Comparison of ENCODE assay signal across 11 cellular contexts in genomic region chr6:36241728-36242127, GRCh38. TPM values are rescaled to one million over a fixed set of nuclear protein-coding genes. Genes with fewer than 3 reads are reported as not detected.
A peak's percentile ranks its signal among the peaks of the same experiment; 100 is the strongest.
DNase-seq lines count a peak whose midpoint lies in the region; ATAC-seq and TF ChIP-seq lines count a peak whose summit lies in the region.
"Had no signal": no experiment of that assay in that cellular context is flagged by ENCODE, and none has a peak within 500 bp of the region (broad histone marks: within the 10 kb centered on the region; RNA-seq: fewer than 3 reads in every experiment).

No MANE protein-coding gene starts in this region.

- TF ChIP-seq CTCF in nephron (IDR thresholded peaks at IDR 0.05; ENCODE audit: unreplicated experiment in 3 of 3) (no peak), colonic mucosa (IDR thresholded peaks at IDR 0.05) (no peak)

- no peak overlapping the region for H3K27ac ChIP-seq in colonic mucosa
- H3K27ac ChIP-seq: heart right ventricle had no signal

- H3K4me1 Mint-ChIP-seq in T-helper 17 cell (peaks cover 14% of the 10 kb centered on the region), nephron (peaks cover 33% of the 10 kb centered on the region)

- ATAC-seq in GM19023 (IDR thresholded peaks at IDR 0.05; ENCODE audit: unreplicated experiment) (peak; percentile 64), HG02981 (IDR thresholded peaks at IDR 0.05; ENCODE audit: unreplicated experiment) (peak; percentile 56), T-helper 17 cell (peak; percentile 21), GM21825 (IDR thresholded peaks at IDR 0.05; ENCODE audit: unreplicated experiment) (no peak)
- ATAC-seq: heart right ventricle had no signal

- H3K36me3 Mint-ChIP-seq in T-helper 17 cell (ENCODE audit: low read depth): peaks cover 7% of the 10 kb centered on the region
- no peaks in the 10 kb centered on the region for H3K36me3 Mint-ChIP-seq in nephron (ENCODE audit: low read depth)

- no peak overlapping the region for H3K9ac ChIP-seq in colonic mucosa (ENCODE audit: low read depth in 2 of 2, low read length in 2 of 2)

- H3K4me1 ChIP-seq in colonic mucosa: peaks cover 4% of the 10 kb centered on the region

- H3K27ac Mint-ChIP-seq in T-helper 17 cell (no peak overlapping the region), nephron (peak overlapping the region; percentile 80 to 93 (median 92))

- intact Hi-C loops in colonic mucosa (cut with DNase I): no loop called here

- H3K4me3 Mint-ChIP-seq in T-helper 17 cell: no peak overlapping the region
- H3K4me3 Mint-ChIP-seq in nephron: peak overlapping the region in 1 of 3 experiments; percentile 35

- H3K36me3 ChIP-seq in colonic mucosa: no peaks in the 10 kb centered on the region
- H3K36me3 ChIP-seq: heart right ventricle had no signal

- H3K9me3 Mint-ChIP-seq in nephron: no peaks in the 10 kb centered on the region

- H3K9me3 ChIP-seq in T-helper 17 cell (ENCODE audit: control insufficient read depth, low read length, poor library complexity, severe bottlenecking): no peaks in the 10 kb centered on the region
- H3K9me3 ChIP-seq in colonic mucosa: no peaks in the 10 kb centered on the region
- H3K9me3 ChIP-seq: heart right ventricle had no signal

- DNase-seq in T-helper 17 cell (no peak), HuH-7 (ENCODE audit: low spot score) (no peak), NCI-H2081 treated with DMSO at 0.1 percent for 48 hours (lab: John Stamatoyannopoulos, UW) (no peak), colonic mucosa (no peak)
- DNase-seq: activated CD4-positive, CD25-positive, alpha-beta regulatory T cell treated with anti-CD3 and anti-CD28 coated beads, Interleukin-2, amount 50 U/mL, for 72 hours; heart right ventricle; NCI-H2107 had no signal

- H3K27me3 Mint-ChIP-seq in T-helper 17 cell: peaks cover 15% of the 10 kb centered on the region
- H3K27me3 Mint-ChIP-seq in nephron (ENCODE audit: low read depth): peaks cover 4% of the 10 kb centered on the region

- no peaks in the 10 kb centered on the region for H3K27me3 ChIP-seq in colonic mucosa

- H3K4me3 ChIP-seq in colonic mucosa: no peak overlapping the region
- H3K4me3 ChIP-seq: heart right ventricle had no signal

RNA-seq across cellular contexts. Expression of gene PNPLA1, which starts 28.1 kb away (rescaled TPM):
- total RNA-seq in T-helper 17 cell: under 1 TPM in 1 of 2 donors, not detected in 1; 0.15 TPM
- under 1 TPM; 0.35 TPM for total RNA-seq in colonic mucosa

RNA-seq across cellular contexts. Expression of gene BRPF3, which starts 45.2 kb away (rescaled TPM):
- total RNA-seq in T-helper 17 cell: 10 to 100 TPM; 27.6 to 30.6 TPM
- 10 to 100 TPM; 61.3 to 68.2 TPM for total RNA-seq in colonic mucosa
